ENCODE assay signal across 2 cellular contexts in the genomic region with DNA sequence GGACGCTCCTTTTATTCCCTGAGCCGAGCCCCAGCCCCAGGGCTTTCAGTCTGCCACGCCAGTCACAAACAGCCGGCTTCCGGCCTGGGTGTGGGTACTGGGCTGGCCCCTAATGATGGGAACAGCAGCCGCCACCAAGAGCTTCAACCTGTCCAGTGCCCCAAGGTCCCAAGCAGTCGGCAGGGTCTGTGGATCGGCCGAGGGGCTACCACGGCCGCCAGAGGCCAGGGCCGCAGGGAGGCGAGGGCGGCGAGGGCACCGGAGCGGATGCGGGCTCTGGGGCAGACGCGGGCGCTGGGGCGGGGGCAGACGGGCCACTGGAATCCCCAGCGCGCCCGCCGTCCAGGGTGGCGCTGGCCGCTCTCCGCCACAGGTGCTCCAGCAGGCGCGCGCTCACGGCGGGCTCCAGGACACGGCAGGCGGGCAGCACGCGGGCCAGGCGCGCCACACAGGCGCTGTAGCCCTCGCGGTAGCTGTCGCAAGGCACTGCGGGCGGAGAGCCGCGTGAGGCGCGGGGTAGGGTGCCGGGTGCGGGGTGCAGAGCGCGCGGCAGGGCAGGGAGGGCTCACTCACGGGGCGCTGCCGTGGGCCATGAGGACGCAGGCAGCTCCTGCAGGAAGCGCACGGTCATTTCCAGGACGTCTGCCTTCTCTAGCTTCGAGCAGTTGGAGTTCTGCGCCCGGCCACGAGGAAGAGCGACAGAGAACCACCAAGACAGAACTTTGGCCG.
TF ChIP-seq lines count a peak whose summit lies in the region.

No MANE protein-coding gene starts in this region.

TF ChIP-seq in Ishikawa, 13 proteins besides CTCF, POLR2A, EP300 and RAD21:
- TF ChIP-seq, protein P1, sequence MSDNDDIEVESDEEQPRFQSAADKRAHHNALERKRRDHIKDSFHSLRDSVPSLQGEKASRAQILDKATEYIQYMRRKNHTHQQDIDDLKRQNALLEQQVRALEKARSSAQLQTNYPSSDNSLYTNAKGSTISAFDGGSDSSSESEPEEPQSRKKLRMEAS (IDR thresholded peaks at IDR 0.05) = peak; percentile 44; the same call in 1 of the 2 replicates
- TF ChIP-seq, protein P2, sequence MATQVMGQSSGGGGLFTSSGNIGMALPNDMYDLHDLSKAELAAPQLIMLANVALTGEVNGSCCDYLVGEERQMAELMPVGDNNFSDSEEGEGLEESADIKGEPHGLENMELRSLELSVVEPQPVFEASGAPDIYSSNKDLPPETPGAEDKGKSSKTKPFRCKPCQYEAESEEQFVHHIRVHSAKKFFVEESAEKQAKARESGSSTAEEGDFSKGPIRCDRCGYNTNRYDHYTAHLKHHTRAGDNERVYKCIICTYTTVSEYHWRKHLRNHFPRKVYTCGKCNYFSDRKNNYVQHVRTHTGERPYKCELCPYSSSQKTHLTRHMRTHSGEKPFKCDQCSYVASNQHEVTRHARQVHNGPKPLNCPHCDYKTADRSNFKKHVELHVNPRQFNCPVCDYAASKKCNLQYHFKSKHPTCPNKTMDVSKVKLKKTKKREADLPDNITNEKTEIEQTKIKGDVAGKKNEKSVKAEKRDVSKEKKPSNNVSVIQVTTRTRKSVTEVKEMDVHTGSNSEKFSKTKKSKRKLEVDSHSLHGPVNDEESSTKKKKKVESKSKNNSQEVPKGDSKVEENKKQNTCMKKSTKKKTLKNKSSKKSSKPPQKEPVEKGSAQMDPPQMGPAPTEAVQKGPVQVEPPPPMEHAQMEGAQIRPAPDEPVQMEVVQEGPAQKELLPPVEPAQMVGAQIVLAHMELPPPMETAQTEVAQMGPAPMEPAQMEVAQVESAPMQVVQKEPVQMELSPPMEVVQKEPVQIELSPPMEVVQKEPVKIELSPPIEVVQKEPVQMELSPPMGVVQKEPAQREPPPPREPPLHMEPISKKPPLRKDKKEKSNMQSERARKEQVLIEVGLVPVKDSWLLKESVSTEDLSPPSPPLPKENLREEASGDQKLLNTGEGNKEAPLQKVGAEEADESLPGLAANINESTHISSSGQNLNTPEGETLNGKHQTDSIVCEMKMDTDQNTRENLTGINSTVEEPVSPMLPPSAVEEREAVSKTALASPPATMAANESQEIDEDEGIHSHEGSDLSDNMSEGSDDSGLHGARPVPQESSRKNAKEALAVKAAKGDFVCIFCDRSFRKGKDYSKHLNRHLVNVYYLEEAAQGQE (IDR thresholded peaks at IDR 0.05; ENCODE audit: low read depth) = no peak

TF ChIP-seq in endothelial cell of umbilical vein, 7 proteins besides CTCF, POLR2A, EP300 and RAD21:
- peak; percentile 51 for TF ChIP-seq EZH2 (IDR thresholded peaks at IDR 0.05; ENCODE audit: borderline replicate concordance, low read depth, low read length, severe bottlenecking)
- TF ChIP-seq, protein P1 (IDR thresholded peaks at IDR 0.05; ENCODE audit: insufficient read depth, insufficient read length) = no peak
